ENCODE assay signal across 1 cellular context in the genomic region with DNA sequence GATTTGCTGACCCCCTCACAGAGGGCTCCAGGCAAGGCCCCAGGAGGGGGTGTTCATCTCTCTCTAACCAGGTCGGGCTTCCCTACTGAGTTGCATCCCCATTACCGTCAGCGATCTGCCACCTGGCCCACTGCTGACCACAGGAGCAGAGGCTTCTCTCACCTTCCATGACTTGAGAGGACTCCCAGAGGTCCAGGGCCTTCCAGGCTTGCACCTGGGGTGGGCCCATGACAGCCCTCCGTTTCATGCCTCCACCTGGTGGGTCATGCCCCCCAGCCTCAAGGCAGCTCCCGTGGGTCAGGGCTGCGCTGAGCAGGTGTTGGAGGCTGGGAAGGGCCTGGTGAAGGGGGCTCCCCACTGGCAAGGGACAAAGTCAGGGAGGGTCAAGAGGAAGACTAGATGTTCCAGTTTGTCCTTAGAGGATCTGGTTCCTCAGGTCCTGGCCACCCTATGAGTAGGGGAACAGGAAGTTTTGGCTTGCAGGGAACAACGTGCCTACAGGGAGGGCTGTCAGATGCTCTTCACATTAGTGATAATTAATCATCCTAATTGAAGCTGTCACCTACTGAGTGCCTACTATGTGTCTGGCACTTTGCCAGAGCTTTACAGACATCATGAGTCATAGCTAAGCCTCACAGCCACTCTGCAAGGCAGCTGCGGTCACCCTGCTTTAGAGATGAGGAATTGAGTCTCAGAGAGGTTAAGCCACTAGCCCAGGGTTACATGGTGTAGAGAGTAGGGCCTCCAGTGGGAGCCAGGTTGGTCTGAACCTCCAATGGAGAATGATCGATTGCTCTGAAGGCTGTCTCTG.
TF ChIP-seq lines count a peak whose summit lies in the region.

No MANE protein-coding gene starts in this region.

TF ChIP-seq in K562, 482 proteins besides CTCF, POLR2A, EP300 and RAD21 (continued from another document and continues in another):
- TF ChIP-seq ID3 (CRISPR knock-in tag; IDR thresholded peaks at IDR 0.05) (no peak), ID3 (tag; IDR thresholded peaks at IDR 0.05) (no peak), NCOR1 (IDR thresholded peaks at IDR 0.05) (peak; percentile 45), ZNF263 (CRISPR knock-in tag; IDR thresholded peaks at IDR 0.05; ENCODE audit: borderline replicate concordance) (no peak), CREB3 (tag; conservative IDR thresholded peaks at IDR 0.05; ENCODE audit: low read depth) (no peak), ZNF174 (CRISPR knock-in tag; IDR thresholded peaks at IDR 0.05) (no peak), ZNF324 (CRISPR knock-in tag; IDR thresholded peaks at IDR 0.05) (no peak), ZKSCAN3 (CRISPR knock-in tag; IDR thresholded peaks at IDR 0.05) (no peak), ZKSCAN1 (IDR thresholded peaks at IDR 0.05; ENCODE audit: low read depth, low read length) (peak; percentile 100), PATZ1 (CRISPR knock-in tag; IDR thresholded peaks at IDR 0.05; ENCODE audit: borderline replicate concordance) (no peak), MED1 (CRISPR knock-in tag; IDR thresholded peaks at IDR 0.05; ENCODE audit: borderline replicate concordance) (no peak), HMG20A (CRISPR knock-in tag; conservative IDR thresholded peaks at IDR 0.05) (no peak), ZNF146 (CRISPR knock-in tag; IDR thresholded peaks at IDR 0.05; ENCODE audit: unreplicated experiment) (no peak), AFF4 (CRISPR knock-in tag; IDR thresholded peaks at IDR 0.05) (no peak), DMBX1 (CRISPR knock-in tag; IDR thresholded peaks at IDR 0.05; ENCODE audit: borderline replicate concordance) (no peak), ZNF79 (CRISPR knock-in tag; IDR thresholded peaks at IDR 0.05; ENCODE audit: low read depth) (no peak), RBBP5 (IDR thresholded peaks at IDR 0.05; ENCODE audit: borderline replicate concordance, insufficient read depth, low read length, poor library complexity, severe bottlenecking) (no peak)
- TF ChIP-seq, protein P1, sequence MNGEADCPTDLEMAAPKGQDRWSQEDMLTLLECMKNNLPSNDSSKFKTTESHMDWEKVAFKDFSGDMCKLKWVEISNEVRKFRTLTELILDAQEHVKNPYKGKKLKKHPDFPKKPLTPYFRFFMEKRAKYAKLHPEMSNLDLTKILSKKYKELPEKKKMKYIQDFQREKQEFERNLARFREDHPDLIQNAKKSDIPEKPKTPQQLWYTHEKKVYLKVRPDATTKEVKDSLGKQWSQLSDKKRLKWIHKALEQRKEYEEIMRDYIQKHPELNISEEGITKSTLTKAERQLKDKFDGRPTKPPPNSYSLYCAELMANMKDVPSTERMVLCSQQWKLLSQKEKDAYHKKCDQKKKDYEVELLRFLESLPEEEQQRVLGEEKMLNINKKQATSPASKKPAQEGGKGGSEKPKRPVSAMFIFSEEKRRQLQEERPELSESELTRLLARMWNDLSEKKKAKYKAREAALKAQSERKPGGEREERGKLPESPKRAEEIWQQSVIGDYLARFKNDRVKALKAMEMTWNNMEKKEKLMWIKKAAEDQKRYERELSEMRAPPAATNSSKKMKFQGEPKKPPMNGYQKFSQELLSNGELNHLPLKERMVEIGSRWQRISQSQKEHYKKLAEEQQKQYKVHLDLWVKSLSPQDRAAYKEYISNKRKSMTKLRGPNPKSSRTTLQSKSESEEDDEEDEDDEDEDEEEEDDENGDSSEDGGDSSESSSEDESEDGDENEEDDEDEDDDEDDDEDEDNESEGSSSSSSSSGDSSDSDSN (IDR thresholded peaks at IDR 0.05; ENCODE audit: borderline replicate concordance in 1 of 2, low read depth in 2 of 2, low read length in 2 of 2): no peak
- TF ChIP-seq, protein P2, sequence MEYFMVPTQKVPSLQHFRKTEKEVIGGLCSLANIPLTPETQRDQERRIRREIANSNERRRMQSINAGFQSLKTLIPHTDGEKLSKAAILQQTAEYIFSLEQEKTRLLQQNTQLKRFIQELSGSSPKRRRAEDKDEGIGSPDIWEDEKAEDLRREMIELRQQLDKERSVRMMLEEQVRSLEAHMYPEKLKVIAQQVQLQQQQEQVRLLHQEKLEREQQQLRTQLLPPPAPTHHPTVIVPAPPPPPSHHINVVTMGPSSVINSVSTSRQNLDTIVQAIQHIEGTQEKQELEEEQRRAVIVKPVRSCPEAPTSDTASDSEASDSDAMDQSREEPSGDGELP (CRISPR knock-in tag; IDR thresholded peaks at IDR 0.05; ENCODE audit: borderline replicate concordance): no peak
- TF ChIP-seq, protein P3, sequence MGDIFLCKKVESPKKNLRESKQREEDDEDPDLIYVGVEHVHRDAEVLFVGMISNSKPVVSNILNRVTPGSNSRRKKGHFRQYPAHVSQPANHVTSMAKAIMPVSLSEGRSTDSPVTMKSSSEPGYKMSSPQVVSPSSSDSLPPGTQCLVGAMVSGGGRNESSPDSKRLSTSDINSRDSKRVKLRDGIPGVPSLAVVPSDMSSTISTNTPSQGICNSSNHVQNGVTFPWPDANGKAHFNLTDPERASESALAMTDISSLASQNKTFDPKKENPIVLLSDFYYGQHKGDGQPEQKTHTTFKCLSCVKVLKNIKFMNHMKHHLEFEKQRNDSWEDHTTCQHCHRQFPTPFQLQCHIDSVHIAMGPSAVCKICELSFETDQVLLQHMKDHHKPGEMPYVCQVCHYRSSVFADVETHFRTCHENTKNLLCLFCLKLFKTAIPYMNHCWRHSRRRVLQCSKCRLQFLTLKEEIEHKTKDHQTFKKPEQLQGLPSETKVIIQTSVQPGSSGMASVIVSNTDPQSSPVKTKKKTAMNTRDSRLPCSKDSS (IDR thresholded peaks at IDR 0.05; ENCODE audit: low read depth, partially characterized antibody): no peak
- TF ChIP-seq, protein P4, sequence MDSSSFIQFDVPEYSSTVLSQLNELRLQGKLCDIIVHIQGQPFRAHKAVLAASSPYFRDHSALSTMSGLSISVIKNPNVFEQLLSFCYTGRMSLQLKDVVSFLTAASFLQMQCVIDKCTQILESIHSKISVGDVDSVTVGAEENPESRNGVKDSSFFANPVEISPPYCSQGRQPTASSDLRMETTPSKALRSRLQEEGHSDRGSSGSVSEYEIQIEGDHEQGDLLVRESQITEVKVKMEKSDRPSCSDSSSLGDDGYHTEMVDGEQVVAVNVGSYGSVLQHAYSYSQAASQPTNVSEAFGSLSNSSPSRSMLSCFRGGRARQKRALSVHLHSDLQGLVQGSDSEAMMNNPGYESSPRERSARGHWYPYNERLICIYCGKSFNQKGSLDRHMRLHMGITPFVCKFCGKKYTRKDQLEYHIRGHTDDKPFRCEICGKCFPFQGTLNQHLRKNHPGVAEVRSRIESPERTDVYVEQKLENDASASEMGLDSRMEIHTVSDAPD (CRISPR knock-in tag; IDR thresholded peaks at IDR 0.05): no peak
- TF ChIP-seq, protein P5, sequence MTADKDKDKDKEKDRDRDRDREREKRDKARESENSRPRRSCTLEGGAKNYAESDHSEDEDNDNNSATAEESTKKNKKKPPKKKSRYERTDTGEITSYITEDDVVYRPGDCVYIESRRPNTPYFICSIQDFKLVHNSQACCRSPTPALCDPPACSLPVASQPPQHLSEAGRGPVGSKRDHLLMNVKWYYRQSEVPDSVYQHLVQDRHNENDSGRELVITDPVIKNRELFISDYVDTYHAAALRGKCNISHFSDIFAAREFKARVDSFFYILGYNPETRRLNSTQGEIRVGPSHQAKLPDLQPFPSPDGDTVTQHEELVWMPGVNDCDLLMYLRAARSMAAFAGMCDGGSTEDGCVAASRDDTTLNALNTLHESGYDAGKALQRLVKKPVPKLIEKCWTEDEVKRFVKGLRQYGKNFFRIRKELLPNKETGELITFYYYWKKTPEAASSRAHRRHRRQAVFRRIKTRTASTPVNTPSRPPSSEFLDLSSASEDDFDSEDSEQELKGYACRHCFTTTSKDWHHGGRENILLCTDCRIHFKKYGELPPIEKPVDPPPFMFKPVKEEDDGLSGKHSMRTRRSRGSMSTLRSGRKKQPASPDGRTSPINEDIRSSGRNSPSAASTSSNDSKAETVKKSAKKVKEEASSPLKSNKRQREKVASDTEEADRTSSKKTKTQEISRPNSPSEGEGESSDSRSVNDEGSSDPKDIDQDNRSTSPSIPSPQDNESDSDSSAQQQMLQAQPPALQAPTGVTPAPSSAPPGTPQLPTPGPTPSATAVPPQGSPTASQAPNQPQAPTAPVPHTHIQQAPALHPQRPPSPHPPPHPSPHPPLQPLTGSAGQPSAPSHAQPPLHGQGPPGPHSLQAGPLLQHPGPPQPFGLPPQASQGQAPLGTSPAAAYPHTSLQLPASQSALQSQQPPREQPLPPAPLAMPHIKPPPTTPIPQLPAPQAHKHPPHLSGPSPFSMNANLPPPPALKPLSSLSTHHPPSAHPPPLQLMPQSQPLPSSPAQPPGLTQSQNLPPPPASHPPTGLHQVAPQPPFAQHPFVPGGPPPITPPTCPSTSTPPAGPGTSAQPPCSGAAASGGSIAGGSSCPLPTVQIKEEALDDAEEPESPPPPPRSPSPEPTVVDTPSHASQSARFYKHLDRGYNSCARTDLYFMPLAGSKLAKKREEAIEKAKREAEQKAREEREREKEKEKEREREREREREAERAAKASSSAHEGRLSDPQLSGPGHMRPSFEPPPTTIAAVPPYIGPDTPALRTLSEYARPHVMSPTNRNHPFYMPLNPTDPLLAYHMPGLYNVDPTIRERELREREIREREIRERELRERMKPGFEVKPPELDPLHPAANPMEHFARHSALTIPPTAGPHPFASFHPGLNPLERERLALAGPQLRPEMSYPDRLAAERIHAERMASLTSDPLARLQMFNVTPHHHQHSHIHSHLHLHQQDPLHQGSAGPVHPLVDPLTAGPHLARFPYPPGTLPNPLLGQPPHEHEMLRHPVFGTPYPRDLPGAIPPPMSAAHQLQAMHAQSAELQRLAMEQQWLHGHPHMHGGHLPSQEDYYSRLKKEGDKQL (CRISPR knock-in tag; IDR thresholded peaks at IDR 0.05; ENCODE audit: borderline replicate concordance): no peak
- TF ChIP-seq, protein P6, sequence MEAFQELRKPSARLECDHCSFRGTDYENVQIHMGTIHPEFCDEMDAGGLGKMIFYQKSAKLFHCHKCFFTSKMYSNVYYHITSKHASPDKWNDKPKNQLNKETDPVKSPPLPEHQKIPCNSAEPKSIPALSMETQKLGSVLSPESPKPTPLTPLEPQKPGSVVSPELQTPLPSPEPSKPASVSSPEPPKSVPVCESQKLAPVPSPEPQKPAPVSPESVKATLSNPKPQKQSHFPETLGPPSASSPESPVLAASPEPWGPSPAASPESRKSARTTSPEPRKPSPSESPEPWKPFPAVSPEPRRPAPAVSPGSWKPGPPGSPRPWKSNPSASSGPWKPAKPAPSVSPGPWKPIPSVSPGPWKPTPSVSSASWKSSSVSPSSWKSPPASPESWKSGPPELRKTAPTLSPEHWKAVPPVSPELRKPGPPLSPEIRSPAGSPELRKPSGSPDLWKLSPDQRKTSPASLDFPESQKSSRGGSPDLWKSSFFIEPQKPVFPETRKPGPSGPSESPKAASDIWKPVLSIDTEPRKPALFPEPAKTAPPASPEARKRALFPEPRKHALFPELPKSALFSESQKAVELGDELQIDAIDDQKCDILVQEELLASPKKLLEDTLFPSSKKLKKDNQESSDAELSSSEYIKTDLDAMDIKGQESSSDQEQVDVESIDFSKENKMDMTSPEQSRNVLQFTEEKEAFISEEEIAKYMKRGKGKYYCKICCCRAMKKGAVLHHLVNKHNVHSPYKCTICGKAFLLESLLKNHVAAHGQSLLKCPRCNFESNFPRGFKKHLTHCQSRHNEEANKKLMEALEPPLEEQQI (IDR thresholded peaks at IDR 0.05): no peak
